Comparison of ENCODE assay signal across 19 cellular contexts in the genomic region with DNA sequence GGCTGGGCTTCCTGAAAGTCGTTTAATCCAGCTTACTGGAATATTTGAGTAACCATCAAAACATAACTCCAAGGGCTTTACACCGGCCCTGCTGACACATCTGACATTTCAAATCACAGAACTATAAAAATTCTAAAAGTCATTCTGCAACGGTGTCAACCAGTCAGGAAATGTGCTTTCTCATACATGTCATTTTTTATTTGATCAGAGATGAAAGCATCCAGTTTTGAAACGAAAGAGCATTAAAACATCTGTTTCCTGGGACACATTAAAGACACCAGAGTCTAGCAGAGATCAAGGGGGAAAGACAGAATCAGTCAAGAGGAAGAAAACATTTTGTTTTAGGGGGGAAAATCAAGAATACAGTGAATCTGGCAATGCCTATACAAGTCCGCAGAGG.
DNase-seq lines count a peak whose midpoint lies in the region; ATAC-seq and TF ChIP-seq lines count a peak whose summit lies in the region.
"Had no signal": no experiment of that assay in that cellular context is flagged by ENCODE, and none has a peak within 500 bp of the region (broad histone marks: within the 10 kb centered on the region; RNA-seq: fewer than 3 reads in every experiment).

No MANE protein-coding gene starts in this region.

- H3K4me3 ChIP-seq in mammary epithelial cell (replicated peaks in 1 of 3; ENCODE audit: insufficient read depth in 1 of 3, low read depth in 2 of 3, low read length in 3 of 3) (no peak overlapping the region), Loucy (ENCODE audit: low read length, poor library complexity, severe bottlenecking) (no peak overlapping the region), fibroblast of villous mesenchyme (ENCODE audit: low read depth, low read length) (no peak overlapping the region), smooth muscle cell (no peak overlapping the region)
- H3K4me3 ChIP-seq: K562 had no signal

- intact Hi-C loops in mammary epithelial cell (cut with micrococcal nuclease): no loop called here
- intact Hi-C loops in MCF 10A (cut with micrococcal nuclease): no loop called here

- TF ChIP-seq CTCF in mammary epithelial cell (conservative IDR thresholded peaks at IDR 0.05 in 1 of 2, IDR thresholded peaks at IDR 0.05 in 1 of 2; ENCODE audit: extremely low read depth in 1 of 2, insufficient read depth in 1 of 2, low read depth in 1 of 2, low read length in 2 of 2) (no peak), MCF 10A (IDR thresholded peaks at IDR 0.05; ENCODE audit: unreplicated experiment) (no peak), Loucy (conservative IDR thresholded peaks at IDR 0.05; ENCODE audit: low read length) (no peak), fibroblast of villous mesenchyme (IDR thresholded peaks at IDR 0.05; ENCODE audit: insufficient read depth, low read depth, low read length) (no peak), smooth muscle cell (IDR thresholded peaks at IDR 0.05; ENCODE audit: borderline replicate concordance, insufficient read depth, poor library complexity, severe bottlenecking) (no peak)

- no peaks in the 10 kb centered on the region for H3K9me2 ChIP-seq in Loucy (replicated peaks; ENCODE audit: low read depth, low read length)

- H3K79me2 ChIP-seq in mammary epithelial cell (ENCODE audit: insufficient read depth, low read length) (no peaks in the 10 kb centered on the region), Loucy (ENCODE audit: insufficient read depth, low read length) (no peaks in the 10 kb centered on the region), smooth muscle cell (ENCODE audit: low read depth) (no peaks in the 10 kb centered on the region)

- no peaks in the 10 kb centered on the region for H3K27me3 Mint-ChIP-seq in MCF 10A (ENCODE audit: insufficient read depth, unreplicated experiment)

- H3K27ac ChIP-seq in mammary epithelial cell (ENCODE audit: insufficient read depth, low read depth, low read length): no peak overlapping the region
- no peak overlapping the region for H3K27ac ChIP-seq in smooth muscle cell (ENCODE audit: low read depth)

- no peaks in the 10 kb centered on the region for H3K4me1 Mint-ChIP-seq in MCF 10A (ENCODE audit: insufficient read depth, unreplicated experiment)
- H3K4me1 Mint-ChIP-seq: H9 had no signal

- no peaks in the 10 kb centered on the region for H3K9me3 ChIP-seq in mammary epithelial cell (replicated peaks; ENCODE audit: insufficient read depth, low read length)
- H3K9me3 ChIP-seq in Loucy (ENCODE audit: insufficient read depth, low read depth, low read length): no peaks in the 10 kb centered on the region
- no peaks in the 10 kb centered on the region for H3K9me3 ChIP-seq in smooth muscle cell (replicated peaks; ENCODE audit: low read depth)

- no peaks in the 10 kb centered on the region for H3K9me3 Mint-ChIP-seq in MCF 10A (ENCODE audit: unreplicated experiment)

- dilution Hi-C loops in mammary epithelial cell (cut with HindIII; ENCODE audit: low sequenced_read_pairs): no loop called here

- DNase-seq in mammary epithelial cell: no peak
- no peak for DNase-seq in MCF 10A (ENCODE audit: unreplicated experiment)
- peak; percentile 18 for DNase-seq in fibroblast of villous mesenchyme (ENCODE audit: low read depth)
- DNase-seq in smooth muscle cell (lab: John Stamatoyannopoulos, UW; ENCODE audit: unreplicated experiment): no peak
- DNase-seq in iPS-NIHi7 (ENCODE audit: extremely low spot score): no peak
- DNase-seq in LoVo (ENCODE audit: low spot score): no peak
- DNase-seq: 8988T; AML-193; C1 segment of cervical spinal cord; Calu3; CD4-positive, alpha-beta T cell; DMS 273 treated with DMSO at 0.1 percent for 48 hours; DMS79; GDM1; H9 had no signal

- peak overlapping the region; percentile 24 for H2AFZ ChIP-seq in mammary epithelial cell (ENCODE audit: low read depth, low read length)
- no peak overlapping the region for H2AFZ ChIP-seq in Loucy (ENCODE audit: low read length)
- H2AFZ ChIP-seq in smooth muscle cell (ENCODE audit: low read depth): no peak overlapping the region

- H3K4me3 Mint-ChIP-seq in MCF 10A (ENCODE audit: unreplicated experiment): no peak overlapping the region
- H3K4me3 Mint-ChIP-seq: CD4-positive, alpha-beta T cell; H9 had no signal

- H3K27ac Mint-ChIP-seq in MCF 10A (ENCODE audit: low read depth, unreplicated experiment): no peak overlapping the region
- H3K27ac Mint-ChIP-seq: CD4-positive, alpha-beta T cell had no signal

- H3K36me3 Mint-ChIP-seq in MCF 10A (ENCODE audit: insufficient read depth, unreplicated experiment): no peaks in the 10 kb centered on the region

- POLR2A ChIA-PET in MCF 10A (lab: Yijun Ruan, JAX): no interaction called here

- H3K9ac ChIP-seq in mammary epithelial cell (ENCODE audit: insufficient read depth, low read length) (no peak overlapping the region), Loucy (ENCODE audit: low read depth, low read length, poor library complexity, severe bottlenecking) (no peak overlapping the region), smooth muscle cell (ENCODE audit: low read depth) (no peak overlapping the region)

- H3K36me3 ChIP-seq in mammary epithelial cell (ENCODE audit: insufficient read depth, low read length): no peaks in the 10 kb centered on the region
- no peaks in the 10 kb centered on the region for H3K36me3 ChIP-seq in Loucy (ENCODE audit: insufficient read depth, low read length)
- H3K36me3 ChIP-seq in smooth muscle cell (ENCODE audit: low read depth): no peaks in the 10 kb centered on the region

- CTCF ChIA-PET in mammary epithelial cell (lab: Charles Lee; ENCODE audit: low non-redundant PET) (no interaction called here), MCF 10A (lab: Yijun Ruan, JAX) (interaction anchor here (0.5 kb wide), 1 partner anchor 146 kb away, joined by 4 read pairs; no protein-coding TSS in a partner anchor)

- H3K4me2 ChIP-seq in mammary epithelial cell (ENCODE audit: insufficient read depth, low read depth, low read length) (no peak overlapping the region), Loucy (ENCODE audit: low read depth, low read length, poor library complexity, severe bottlenecking) (peak overlapping the region; percentile 22), smooth muscle cell (peak overlapping the region; percentile 40)

- in situ Hi-C loops in mammary epithelial cell (cut with MboI; ENCODE audit: low sequenced_read_pairs in 2 of 2): no loop called here

- BruUV-seq in mammary epithelial cell (replicated peaks; lab: Mats Ljungman, UMichigan): no TSS peak
- no TSS peak for BruUV-seq in MCF 10A (replicated peaks; lab: Mats Ljungman, UMichigan)

- H4K20me1 ChIP-seq in mammary epithelial cell (ENCODE audit: insufficient read depth, low read length) (no peaks in the 10 kb centered on the region), Loucy (ENCODE audit: insufficient read depth, low read length, poor library complexity, severe bottlenecking) (no peaks in the 10 kb centered on the region), smooth muscle cell (ENCODE audit: low read depth) (no peaks in the 10 kb centered on the region)

- ATAC-seq in GM21526 (IDR thresholded peaks at IDR 0.05; ENCODE audit: low FRiP score, unreplicated experiment): no peak
- ATAC-seq: HepG2, K562 had no signal

- H3K4me1 ChIP-seq in mammary epithelial cell (ENCODE audit: insufficient read depth, low read length): no peaks in the 10 kb centered on the region
- no peaks in the 10 kb centered on the region for H3K4me1 ChIP-seq in Loucy (ENCODE audit: insufficient read depth, low read length, poor library complexity, severe bottlenecking)
- no peaks in the 10 kb centered on the region for H3K4me1 ChIP-seq in smooth muscle cell (ENCODE audit: low read depth)

- H3F3A ChIP-seq in Loucy (ENCODE audit: low read depth) (no peaks in the 10 kb centered on the region), smooth muscle cell (ENCODE audit: low read depth) (no peaks in the 10 kb centered on the region)

- no peaks in the 10 kb centered on the region for H3K27me3 ChIP-seq in mammary epithelial cell (ENCODE audit: insufficient read depth, low read length)
- no peaks in the 10 kb centered on the region for H3K27me3 ChIP-seq in Loucy (ENCODE audit: insufficient read depth, low read length, poor library complexity, severe bottlenecking)
- no peaks in the 10 kb centered on the region for H3K27me3 ChIP-seq in smooth muscle cell (ENCODE audit: low read depth)

- 57% methylated on average over 5 of the region's 5 CpGs for WGBS in mammary epithelial cell (ENCODE audit: low coverage, missing lambda C conversion rate)
- 34% methylated on average over 5 of the region's 5 CpGs for WGBS in smooth muscle cell (ENCODE audit: low lambda C conversion rate)
